8 cellular contexts compared by ENCODE assay signal in the genomic region with DNA sequence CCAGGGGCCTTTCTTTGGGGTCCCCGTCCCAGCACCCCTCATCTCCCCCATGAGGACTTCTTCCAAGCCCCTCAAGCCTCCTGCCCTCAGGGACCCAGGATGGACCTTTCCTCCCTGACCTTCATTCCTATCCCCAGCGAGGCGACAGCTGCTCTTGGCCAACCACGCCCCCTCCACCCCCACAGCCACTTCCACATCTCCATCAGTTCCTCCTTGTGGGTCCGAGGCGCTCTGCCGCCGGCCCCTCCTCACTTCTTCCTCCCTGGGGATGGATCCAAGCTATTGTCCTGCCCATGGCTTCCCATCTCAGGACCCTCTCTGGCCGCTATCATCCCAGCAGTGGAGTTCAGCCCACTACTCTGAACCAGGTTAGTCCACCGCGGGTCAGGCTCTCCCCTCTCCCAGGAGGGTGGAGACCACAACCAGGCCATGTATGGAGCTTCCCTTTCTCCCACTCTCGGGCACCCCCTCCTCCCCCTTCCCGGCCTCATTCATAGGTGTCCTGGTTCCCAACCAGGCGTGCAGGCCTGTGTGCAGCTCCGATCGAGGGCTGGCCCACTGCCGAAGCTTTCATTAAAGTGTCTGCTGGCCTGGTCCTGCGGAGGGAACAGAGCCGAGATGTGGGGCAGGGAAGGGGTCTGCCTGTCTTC. TPM values are rescaled to one million over a fixed set of nuclear protein-coding genes. Genes with fewer than 3 reads are reported as not detected.
A peak's percentile ranks its signal among the peaks of the same experiment; 100 is the strongest.
DNase-seq lines count a peak whose midpoint lies in the region; ATAC-seq and TF ChIP-seq lines count a peak whose summit lies in the region.

No MANE protein-coding gene starts in this region.

- 34 to 45% methylated on average over 18 to 19 of the region's 19 CpGs for WGBS in upper lobe of left lung, 2 donors

- H3K27ac Mint-ChIP-seq in activated naive CD8-positive, alpha-beta T cell: no peak overlapping the region

- TF ChIP-seq POLR2A in upper lobe of left lung (IDR thresholded peaks at IDR 0.05): no peak

- peak overlapping the region; percentile 94 to 98 (median 94) for H3K27ac ChIP-seq in upper lobe of left lung

- TF ChIP-seq CTCF in upper lobe of left lung (IDR thresholded peaks at IDR 0.05) (no peak), foreskin fibroblast (IDR thresholded peaks at IDR 0.05; ENCODE audit: low read depth, low read length) (no peak)

- H3K36me3 Mint-ChIP-seq in activated T-cell treated with anti-CD3 and anti-CD28 coated beads, Interleukin-2, amount 50 U/mL, for 4 hours (ENCODE audit: insufficient read depth): no peaks in the 10 kb centered on the region
- H3K36me3 Mint-ChIP-seq in activated naive CD8-positive, alpha-beta T cell: no peaks in the 10 kb centered on the region

- DNase-seq in activated T-cell treated with anti-CD3 and anti-CD28 coated beads, Interleukin-2, amount 50 U/mL, for 4 hours: no peak
- DNase-seq in activated T-cell treated with anti-CD3 and anti-CD28 coated beads, Interleukin-2, amount 50 U/mL, for 1 hour: no peak
- DNase-seq in medulla oblongata (ENCODE audit: extremely low spot score) (peak; percentile 47), upper lobe of left lung (peak in 1 of 2 donors; percentile 80), NCI-H2081 (lab: John Stamatoyannopoulos, UW) (no peak), foreskin fibroblast (no peak)

- H3K4me3 ChIP-seq in upper lobe of left lung (peak overlapping the region in 3 of 4 donors; percentile 83 to 90 (median 90)), foreskin fibroblast (ENCODE audit: low read depth in 1 of 2, low read length in 2 of 2) (no peak overlapping the region)

- H3K4me3 Mint-ChIP-seq in activated T-cell treated with anti-CD3 and anti-CD28 coated beads, Interleukin-2, amount 50 U/mL, for 4 hours: peak overlapping the region; percentile 29
- peak overlapping the region; percentile 76 for H3K4me3 Mint-ChIP-seq in activated naive CD8-positive, alpha-beta T cell

- TF ChIP-seq EP300 in upper lobe of left lung (IDR thresholded peaks at IDR 0.05): no peak

- H3K27me3 Mint-ChIP-seq in activated T-cell treated with anti-CD3 and anti-CD28 coated beads, Interleukin-2, amount 50 U/mL, for 4 hours (ENCODE audit: low read depth): no peaks in the 10 kb centered on the region
- H3K27me3 Mint-ChIP-seq in activated naive CD8-positive, alpha-beta T cell: no peaks in the 10 kb centered on the region

- H3K9me3 ChIP-seq in upper lobe of left lung: no peaks in the 10 kb centered on the region

- ATAC-seq in activated T-cell treated with anti-CD3 and anti-CD28 coated beads, Interleukin-2, amount 50 U/mL, for 4 hours: no peak
- ATAC-seq in upper lobe of left lung (ENCODE audit: low FRiP score in 2 of 2): peak in 1 of 2 donors; percentile 13
- no peak for ATAC-seq in GM19328 (IDR thresholded peaks at IDR 0.05; ENCODE audit: unreplicated experiment)

- H3K27me3 ChIP-seq in upper lobe of left lung: no peaks in the 10 kb centered on the region

- H3K36me3 ChIP-seq in upper lobe of left lung: no peaks in the 10 kb centered on the region

- peaks cover 30 to 41% (median 33%) of the 10 kb centered on the region in 4 donors for H3K4me1 ChIP-seq in upper lobe of left lung

- peaks cover 27% of the 10 kb centered on the region for H3K4me1 Mint-ChIP-seq in activated T-cell treated with anti-CD3 and anti-CD28 coated beads, Interleukin-2, amount 50 U/mL, for 4 hours (ENCODE audit: low read depth)
- H3K4me1 Mint-ChIP-seq in activated naive CD8-positive, alpha-beta T cell (ENCODE audit: low read depth): peaks cover 22% of the 10 kb centered on the region

- no peaks in the 10 kb centered on the region for H3K9me3 Mint-ChIP-seq in activated T-cell treated with anti-CD3 and anti-CD28 coated beads, Interleukin-2, amount 50 U/mL, for 4 hours
- H3K9me3 Mint-ChIP-seq in activated naive CD8-positive, alpha-beta T cell (ENCODE audit: low read depth): no peaks in the 10 kb centered on the region

RNA-seq across cellular contexts. Expression of gene SH2B2, which starts 1.7 kb away (rescaled TPM):
- 1 to 10 TPM; 2.3 to 3.0 (median 2.6) TPM for total RNA-seq in activated T-cell treated with anti-CD3 and anti-CD28 coated beads, Interleukin-2, amount 50 U/mL, for 4 hours
- 10 to 100 TPM in 2 of 6 donors, 1 to 10 TPM in 4; 6.3 to 16.4 (median 9.0) TPM for total RNA-seq in upper lobe of left lung

Comparison
In these comparisons a context has a peak if more than half of its experiments do, and no peak if none do; other contexts are left out.
1. H3K4me3 ChIP-seq: peak in upper lobe of left lung (3 of 4); none in foreskin fibroblast (0 of 2).